In the genomic region with DNA sequence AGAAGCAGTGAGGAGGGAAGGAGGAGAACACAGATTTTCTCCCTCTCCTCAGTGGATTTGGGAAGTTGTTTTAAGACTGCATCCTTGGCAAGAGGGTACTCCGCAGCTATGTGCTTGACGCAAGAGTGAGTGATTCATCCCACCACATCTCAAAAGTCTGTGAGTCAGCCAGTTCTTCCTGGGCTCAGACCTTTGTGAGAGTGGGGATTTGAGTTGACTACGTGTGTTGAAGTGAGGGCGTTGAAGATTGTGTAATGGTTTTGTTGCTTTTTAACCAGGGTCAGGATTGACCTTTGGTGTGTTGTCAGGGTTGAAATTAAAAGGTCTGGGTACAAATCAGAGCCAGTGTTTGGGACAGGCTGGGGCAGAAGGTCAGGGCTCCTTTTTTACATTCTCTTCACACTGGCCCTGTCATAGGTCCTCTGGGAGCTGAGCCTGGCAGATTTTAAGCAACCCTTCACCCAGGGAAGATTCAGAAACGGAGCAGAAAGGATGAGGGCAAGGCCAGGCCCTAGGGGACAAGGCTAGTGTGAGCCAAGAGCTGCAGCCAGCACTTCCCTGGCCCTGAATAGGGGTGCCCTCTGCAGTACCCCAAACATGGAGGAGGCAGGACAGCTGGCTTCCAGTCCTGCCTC, we compare ENCODE assay signal across 1 cellular context.
TF ChIP-seq lines count a peak whose summit lies in the region.

No MANE protein-coding gene starts in this region.

TF ChIP-seq in HepG2, 621 proteins besides CTCF, POLR2A, EP300 and RAD21 (continued from another document and continues in another):
- TF ChIP-seq, protein P1, sequence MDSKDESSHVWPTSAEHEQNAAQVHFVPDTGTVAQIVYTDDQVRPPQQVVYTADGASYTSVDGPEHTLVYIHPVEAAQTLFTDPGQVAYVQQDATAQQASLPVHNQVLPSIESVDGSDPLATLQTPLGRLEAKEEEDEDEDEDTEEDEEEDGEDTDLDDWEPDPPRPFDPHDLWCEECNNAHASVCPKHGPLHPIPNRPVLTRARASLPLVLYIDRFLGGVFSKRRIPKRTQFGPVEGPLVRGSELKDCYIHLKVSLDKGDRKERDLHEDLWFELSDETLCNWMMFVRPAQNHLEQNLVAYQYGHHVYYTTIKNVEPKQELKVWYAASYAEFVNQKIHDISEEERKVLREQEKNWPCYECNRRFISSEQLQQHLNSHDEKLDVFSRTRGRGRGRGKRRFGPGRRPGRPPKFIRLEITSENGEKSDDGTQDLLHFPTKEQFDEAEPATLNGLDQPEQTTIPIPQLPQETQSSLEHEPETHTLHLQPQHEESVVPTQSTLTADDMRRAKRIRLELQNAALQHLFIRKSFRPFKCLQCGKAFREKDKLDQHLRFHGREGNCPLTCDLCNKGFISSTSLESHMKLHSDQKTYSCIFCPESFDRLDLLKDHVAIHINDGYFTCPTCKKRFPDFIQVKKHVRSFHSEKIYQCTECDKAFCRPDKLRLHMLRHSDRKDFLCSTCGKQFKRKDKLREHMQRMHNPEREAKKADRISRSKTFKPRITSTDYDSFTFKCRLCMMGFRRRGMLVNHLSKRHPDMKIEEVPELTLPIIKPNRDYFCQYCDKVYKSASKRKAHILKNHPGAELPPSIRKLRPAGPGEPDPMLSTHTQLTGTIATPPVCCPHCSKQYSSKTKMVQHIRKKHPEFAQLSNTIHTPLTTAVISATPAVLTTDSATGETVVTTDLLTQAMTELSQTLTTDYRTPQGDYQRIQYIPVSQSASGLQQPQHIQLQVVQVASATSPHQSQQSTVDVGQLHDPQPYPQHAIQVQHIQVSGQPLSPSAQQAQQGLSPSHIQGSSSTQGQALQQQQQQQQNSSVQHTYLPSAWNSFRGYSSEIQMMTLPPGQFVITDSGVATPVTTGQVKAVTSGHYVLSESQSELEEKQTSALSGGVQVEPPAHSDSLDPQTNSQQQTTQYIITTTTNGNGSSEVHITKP (CRISPR knock-in tag; IDR thresholded peaks at IDR 0.05; ENCODE audit: low read depth) = 0 out of 2 replicates have a peak, but pooled peaks have one; percentile 36
- TF ChIP-seq HOXD1 (CRISPR knock-in tag; IDR thresholded peaks at IDR 0.05) (no peak), ZNF629 (CRISPR knock-in tag; conservative IDR thresholded peaks at IDR 0.05) (0 out of 2 replicates have a peak, but pooled peaks have one; percentile 14), KLF16 (CRISPR knock-in tag; IDR thresholded peaks at IDR 0.05) (peak in 1 of 2 experiments; percentile 93; a peak in 2 of 4 replicates), SMAD3 (CRISPR knock-in tag; IDR thresholded peaks at IDR 0.05) (peak; percentile 73; the same call in 1 of the 2 replicates), FOXA3 (CRISPR knock-in tag; IDR thresholded peaks at IDR 0.05) (peak; percentile 88), ZNF644 (CRISPR knock-in tag; IDR thresholded peaks at IDR 0.05; ENCODE audit: low read depth) (peak; percentile 81; the same call in 1 of the 2 replicates), ZNF614 (CRISPR knock-in tag; IDR thresholded peaks at IDR 0.05; ENCODE audit: borderline replicate concordance) (peak; percentile 69; the same call in 1 of the 2 replicates), KMT2B (CRISPR knock-in tag; IDR thresholded peaks at IDR 0.05) (0 out of 2 replicates have a peak, but pooled peaks have one; percentile 38), XRCC5 (optimal IDR thresholded peaks at IDR 0.05; ENCODE audit: low read length) (peak; percentile 58), SMARCE1 (IDR thresholded peaks at IDR 0.05; ENCODE audit: borderline replicate concordance) (no peak), NCOA2 (CRISPR knock-in tag; IDR thresholded peaks at IDR 0.05) (peak; percentile 86), NR2F1 (CRISPR knock-in tag; IDR thresholded peaks at IDR 0.05) (peak; percentile 84 to 88), ZNF263 (CRISPR knock-in tag; IDR thresholded peaks at IDR 0.05) (peak; percentile 74; the same call in 1 of the 2 replicates), FOXK2 (IDR thresholded peaks at IDR 0.05) (0 out of 2 replicates have a peak, but pooled peaks have one; percentile 43), MTF2 (CRISPR knock-in tag; IDR thresholded peaks at IDR 0.05; ENCODE audit: borderline replicate concordance) (no peak), ZNF326 (CRISPR knock-in tag; IDR thresholded peaks at IDR 0.05; ENCODE audit: borderline replicate concordance) (no peak), KAT2B (IDR thresholded peaks at IDR 0.05; ENCODE audit: borderline replicate concordance, low read depth, low read length) (no peak), TCF7 (IDR thresholded peaks at IDR 0.05; ENCODE audit: low read depth) (peak; percentile 60; the same call in 1 of the 2 replicates), ZNF589 (CRISPR knock-in tag; conservative IDR thresholded peaks at IDR 0.05) (0 out of 2 replicates have a peak, but pooled peaks have one; percentile 35), SOX6 (IDR thresholded peaks at IDR 0.05) (no peak), SOX6 (CRISPR knock-in tag; IDR thresholded peaks at IDR 0.05) (peak; percentile 95), KLF11 (CRISPR knock-in tag; IDR thresholded peaks at IDR 0.05) (peak; percentile 79; the same call in 1 of the 2 replicates), ZNF10 (CRISPR knock-in tag; IDR thresholded peaks at IDR 0.05; ENCODE audit: borderline replicate concordance, low read depth) (no peak), ZNF460 (CRISPR knock-in tag; IDR thresholded peaks at IDR 0.05; ENCODE audit: borderline replicate concordance) (peak; percentile 64; the same call in 1 of the 2 replicates), RFXAP (CRISPR knock-in tag; IDR thresholded peaks at IDR 0.05; ENCODE audit: borderline replicate concordance) (0 out of 2 replicates have a peak, but pooled peaks have one; percentile 48), RARA (CRISPR knock-in tag; IDR thresholded peaks at IDR 0.05) (peak; percentile 97), RXRA (CRISPR knock-in tag; IDR thresholded peaks at IDR 0.05) (peak; percentile 86), RELA (CRISPR knock-in tag; IDR thresholded peaks at IDR 0.05) (no peak), ZNF724P (CRISPR knock-in tag; IDR thresholded peaks at IDR 0.05; ENCODE audit: borderline replicate concordance) (no peak), ZNF337 (CRISPR knock-in tag; IDR thresholded peaks at IDR 0.05; ENCODE audit: borderline replicate concordance, low read depth) (no peak), ZMAT3 (CRISPR knock-in tag; conservative IDR thresholded peaks at IDR 0.05) (0 out of 2 replicates have a peak, but pooled peaks have one; percentile 16)
- TF ChIP-seq, protein P2, sequence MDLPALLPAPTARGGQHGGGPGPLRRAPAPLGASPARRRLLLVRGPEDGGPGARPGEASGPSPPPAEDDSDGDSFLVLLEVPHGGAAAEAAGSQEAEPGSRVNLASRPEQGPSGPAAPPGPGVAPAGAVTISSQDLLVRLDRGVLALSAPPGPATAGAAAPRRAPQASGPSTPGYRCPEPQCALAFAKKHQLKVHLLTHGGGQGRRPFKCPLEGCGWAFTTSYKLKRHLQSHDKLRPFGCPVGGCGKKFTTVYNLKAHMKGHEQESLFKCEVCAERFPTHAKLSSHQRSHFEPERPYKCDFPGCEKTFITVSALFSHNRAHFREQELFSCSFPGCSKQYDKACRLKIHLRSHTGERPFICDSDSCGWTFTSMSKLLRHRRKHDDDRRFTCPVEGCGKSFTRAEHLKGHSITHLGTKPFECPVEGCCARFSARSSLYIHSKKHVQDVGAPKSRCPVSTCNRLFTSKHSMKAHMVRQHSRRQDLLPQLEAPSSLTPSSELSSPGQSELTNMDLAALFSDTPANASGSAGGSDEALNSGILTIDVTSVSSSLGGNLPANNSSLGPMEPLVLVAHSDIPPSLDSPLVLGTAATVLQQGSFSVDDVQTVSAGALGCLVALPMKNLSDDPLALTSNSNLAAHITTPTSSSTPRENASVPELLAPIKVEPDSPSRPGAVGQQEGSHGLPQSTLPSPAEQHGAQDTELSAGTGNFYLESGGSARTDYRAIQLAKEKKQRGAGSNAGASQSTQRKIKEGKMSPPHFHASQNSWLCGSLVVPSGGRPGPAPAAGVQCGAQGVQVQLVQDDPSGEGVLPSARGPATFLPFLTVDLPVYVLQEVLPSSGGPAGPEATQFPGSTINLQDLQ (CRISPR knock-in tag; IDR thresholded peaks at IDR 0.05) = no peak
- TF ChIP-seq, protein P3, sequence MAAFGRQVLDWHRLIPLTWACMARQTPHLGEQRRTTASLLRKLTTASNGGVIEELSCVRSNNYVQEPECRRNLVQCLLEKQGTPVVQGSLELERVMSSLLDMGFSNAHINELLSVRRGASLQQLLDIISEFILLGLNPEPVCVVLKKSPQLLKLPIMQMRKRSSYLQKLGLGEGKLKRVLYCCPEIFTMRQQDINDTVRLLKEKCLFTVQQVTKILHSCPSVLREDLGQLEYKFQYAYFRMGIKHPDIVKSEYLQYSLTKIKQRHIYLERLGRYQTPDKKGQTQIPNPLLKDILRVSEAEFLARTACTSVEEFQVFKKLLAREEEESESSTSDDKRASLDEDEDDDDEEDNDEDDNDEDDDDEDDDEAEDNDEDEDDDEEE (CRISPR knock-in tag; IDR thresholded peaks at IDR 0.05) = peak; percentile 93
- TF ChIP-seq, protein P4, sequence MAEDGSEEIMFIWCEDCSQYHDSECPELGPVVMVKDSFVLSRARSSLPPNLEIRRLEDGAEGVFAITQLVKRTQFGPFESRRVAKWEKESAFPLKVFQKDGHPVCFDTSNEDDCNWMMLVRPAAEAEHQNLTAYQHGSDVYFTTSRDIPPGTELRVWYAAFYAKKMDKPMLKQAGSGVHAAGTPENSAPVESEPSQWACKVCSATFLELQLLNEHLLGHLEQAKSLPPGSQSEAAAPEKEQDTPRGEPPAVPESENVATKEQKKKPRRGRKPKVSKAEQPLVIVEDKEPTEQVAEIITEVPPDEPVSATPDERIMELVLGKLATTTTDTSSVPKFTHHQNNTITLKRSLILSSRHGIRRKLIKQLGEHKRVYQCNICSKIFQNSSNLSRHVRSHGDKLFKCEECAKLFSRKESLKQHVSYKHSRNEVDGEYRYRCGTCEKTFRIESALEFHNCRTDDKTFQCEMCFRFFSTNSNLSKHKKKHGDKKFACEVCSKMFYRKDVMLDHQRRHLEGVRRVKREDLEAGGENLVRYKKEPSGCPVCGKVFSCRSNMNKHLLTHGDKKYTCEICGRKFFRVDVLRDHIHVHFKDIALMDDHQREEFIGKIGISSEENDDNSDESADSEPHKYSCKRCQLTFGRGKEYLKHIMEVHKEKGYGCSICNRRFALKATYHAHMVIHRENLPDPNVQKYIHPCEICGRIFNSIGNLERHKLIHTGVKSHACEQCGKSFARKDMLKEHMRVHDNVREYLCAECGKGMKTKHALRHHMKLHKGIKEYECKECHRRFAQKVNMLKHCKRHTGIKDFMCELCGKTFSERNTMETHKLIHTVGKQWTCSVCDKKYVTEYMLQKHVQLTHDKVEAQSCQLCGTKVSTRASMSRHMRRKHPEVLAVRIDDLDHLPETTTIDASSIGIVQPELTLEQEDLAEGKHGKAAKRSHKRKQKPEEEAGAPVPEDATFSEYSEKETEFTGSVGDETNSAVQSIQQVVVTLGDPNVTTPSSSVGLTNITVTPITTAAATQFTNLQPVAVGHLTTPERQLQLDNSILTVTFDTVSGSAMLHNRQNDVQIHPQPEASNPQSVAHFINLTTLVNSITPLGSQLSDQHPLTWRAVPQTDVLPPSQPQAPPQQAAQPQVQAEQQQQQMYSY (CRISPR knock-in tag; IDR thresholded peaks at IDR 0.05) = no peak
- TF ChIP-seq, protein P5, sequence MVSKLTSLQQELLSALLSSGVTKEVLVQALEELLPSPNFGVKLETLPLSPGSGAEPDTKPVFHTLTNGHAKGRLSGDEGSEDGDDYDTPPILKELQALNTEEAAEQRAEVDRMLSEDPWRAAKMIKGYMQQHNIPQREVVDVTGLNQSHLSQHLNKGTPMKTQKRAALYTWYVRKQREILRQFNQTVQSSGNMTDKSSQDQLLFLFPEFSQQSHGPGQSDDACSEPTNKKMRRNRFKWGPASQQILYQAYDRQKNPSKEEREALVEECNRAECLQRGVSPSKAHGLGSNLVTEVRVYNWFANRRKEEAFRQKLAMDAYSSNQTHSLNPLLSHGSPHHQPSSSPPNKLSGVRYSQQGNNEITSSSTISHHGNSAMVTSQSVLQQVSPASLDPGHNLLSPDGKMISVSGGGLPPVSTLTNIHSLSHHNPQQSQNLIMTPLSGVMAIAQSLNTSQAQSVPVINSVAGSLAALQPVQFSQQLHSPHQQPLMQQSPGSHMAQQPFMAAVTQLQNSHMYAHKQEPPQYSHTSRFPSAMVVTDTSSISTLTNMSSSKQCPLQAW (CRISPR knock-in tag; IDR thresholded peaks at IDR 0.05) = peak; percentile 99
- TF ChIP-seq, protein P6, sequence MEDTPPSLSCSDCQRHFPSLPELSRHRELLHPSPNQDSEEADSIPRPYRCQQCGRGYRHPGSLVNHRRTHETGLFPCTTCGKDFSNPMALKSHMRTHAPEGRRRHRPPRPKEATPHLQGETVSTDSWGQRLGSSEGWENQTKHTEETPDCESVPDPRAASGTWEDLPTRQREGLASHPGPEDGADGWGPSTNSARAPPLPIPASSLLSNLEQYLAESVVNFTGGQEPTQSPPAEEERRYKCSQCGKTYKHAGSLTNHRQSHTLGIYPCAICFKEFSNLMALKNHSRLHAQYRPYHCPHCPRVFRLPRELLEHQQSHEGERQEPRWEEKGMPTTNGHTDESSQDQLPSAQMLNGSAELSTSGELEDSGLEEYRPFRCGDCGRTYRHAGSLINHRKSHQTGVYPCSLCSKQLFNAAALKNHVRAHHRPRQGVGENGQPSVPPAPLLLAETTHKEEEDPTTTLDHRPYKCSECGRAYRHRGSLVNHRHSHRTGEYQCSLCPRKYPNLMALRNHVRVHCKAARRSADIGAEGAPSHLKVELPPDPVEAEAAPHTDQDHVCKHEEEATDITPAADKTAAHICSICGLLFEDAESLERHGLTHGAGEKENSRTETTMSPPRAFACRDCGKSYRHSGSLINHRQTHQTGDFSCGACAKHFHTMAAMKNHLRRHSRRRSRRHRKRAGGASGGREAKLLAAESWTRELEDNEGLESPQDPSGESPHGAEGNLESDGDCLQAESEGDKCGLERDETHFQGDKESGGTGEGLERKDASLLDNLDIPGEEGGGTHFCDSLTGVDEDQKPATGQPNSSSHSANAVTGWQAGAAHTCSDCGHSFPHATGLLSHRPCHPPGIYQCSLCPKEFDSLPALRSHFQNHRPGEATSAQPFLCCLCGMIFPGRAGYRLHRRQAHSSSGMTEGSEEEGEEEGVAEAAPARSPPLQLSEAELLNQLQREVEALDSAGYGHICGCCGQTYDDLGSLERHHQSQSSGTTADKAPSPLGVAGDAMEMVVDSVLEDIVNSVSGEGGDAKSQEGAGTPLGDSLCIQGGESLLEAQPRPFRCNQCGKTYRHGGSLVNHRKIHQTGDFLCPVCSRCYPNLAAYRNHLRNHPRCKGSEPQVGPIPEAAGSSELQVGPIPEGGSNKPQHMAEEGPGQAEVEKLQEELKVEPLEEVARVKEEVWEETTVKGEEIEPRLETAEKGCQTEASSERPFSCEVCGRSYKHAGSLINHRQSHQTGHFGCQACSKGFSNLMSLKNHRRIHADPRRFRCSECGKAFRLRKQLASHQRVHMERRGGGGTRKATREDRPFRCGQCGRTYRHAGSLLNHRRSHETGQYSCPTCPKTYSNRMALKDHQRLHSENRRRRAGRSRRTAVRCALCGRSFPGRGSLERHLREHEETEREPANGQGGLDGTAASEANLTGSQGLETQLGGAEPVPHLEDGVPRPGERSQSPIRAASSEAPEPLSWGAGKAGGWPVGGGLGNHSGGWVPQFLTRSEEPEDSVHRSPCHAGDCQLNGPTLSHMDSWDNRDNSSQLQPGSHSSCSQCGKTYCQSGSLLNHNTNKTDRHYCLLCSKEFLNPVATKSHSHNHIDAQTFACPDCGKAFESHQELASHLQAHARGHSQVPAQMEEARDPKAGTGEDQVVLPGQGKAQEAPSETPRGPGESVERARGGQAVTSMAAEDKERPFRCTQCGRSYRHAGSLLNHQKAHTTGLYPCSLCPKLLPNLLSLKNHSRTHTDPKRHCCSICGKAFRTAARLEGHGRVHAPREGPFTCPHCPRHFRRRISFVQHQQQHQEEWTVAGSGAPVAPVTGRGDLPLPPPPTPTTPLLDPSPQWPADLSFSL (CRISPR knock-in tag; IDR thresholded peaks at IDR 0.05) = peak; percentile 77
